ENCODE assay signal across 15 cellular contexts in the genomic region with DNA sequence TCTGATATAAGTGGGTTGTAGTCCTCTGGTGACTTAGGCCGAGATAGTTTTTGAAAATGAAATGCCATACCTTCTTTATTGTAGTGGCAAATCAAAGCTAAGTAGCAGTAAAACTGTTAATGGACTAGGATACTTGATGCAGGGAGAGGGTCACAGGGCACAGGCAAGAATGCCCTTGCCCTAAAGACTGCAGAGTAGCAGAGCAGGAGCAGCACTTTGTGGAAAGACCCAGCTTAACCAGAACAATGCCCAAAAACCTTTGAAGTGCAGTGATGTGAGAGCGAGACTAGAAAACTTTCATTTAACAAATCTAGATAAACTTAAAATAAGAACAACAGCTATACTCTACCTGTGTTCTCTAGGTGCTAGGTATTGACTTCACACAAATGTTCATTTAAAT.
A peak's percentile ranks its signal among the peaks of the same experiment; 100 is the strongest.
DNase-seq lines count a peak whose midpoint lies in the region; ATAC-seq, FAIRE-seq and TF ChIP-seq lines count a peak whose summit lies in the region.
"Had no signal": no experiment of that assay in that cellular context is flagged by ENCODE, and none has a peak within 500 bp of the region (broad histone marks: within the 10 kb centered on the region; RNA-seq: fewer than 3 reads in every experiment).

No MANE protein-coding gene starts in this region.

- no peak overlapping the region for H2BK15ac ChIP-seq in H9 (ENCODE audit: low read depth, low read length)

- no peak overlapping the region for H2BK20ac ChIP-seq in H9 (ENCODE audit: low read depth, low read length, poor library complexity, severe bottlenecking)

- in situ Hi-C loops in K562 (cut with MboI), result no loop called here

- POLR2A ChIA-PET in CD8-positive, alpha-beta memory T cell (lab: Charles Lee), result interaction anchor here (0.6 to 1.0 kb wide), 3 partner anchors 9 to 168 kb away, joined by 3 read pairs; no protein-coding TSS in a partner anchor
- POLR2A ChIA-PET in K562 (lab: Yijun Ruan, JAX), result interaction anchor here (0.9 to 1.7 kb wide), 3 partner anchors 10 to 73 kb away, joined by 3 to 6 read pairs (median 4); no protein-coding TSS in a partner anchor

- TF ChIP-seq RAD21 in K562 (CRISPR knock-in tag; conservative IDR thresholded peaks at IDR 0.05 in 1 of 2, IDR thresholded peaks at IDR 0.05 in 1 of 2), result no peak

- H4K91ac ChIP-seq in H9 (ENCODE audit: insufficient read length, low read depth, low read length), result no peak overlapping the region

- H3K4me3 Mint-ChIP-seq in CD8-positive, alpha-beta memory T cell, result peak overlapping the region in 1 of 7 donors; percentile 10
- H3K4me3 Mint-ChIP-seq in H9, result no peak overlapping the region
- H3K4me3 Mint-ChIP-seq in neural progenitor cell, result no peak overlapping the region
- no peak overlapping the region for H3K4me3 Mint-ChIP-seq in endodermal cell

- H3K79me1 ChIP-seq in H9 (ENCODE audit: insufficient read depth, low read depth, low read length, poor library complexity, severe bottlenecking), result no peaks in the 10 kb centered on the region

- H3K36me3 ChIP-seq in CD8-positive, alpha-beta memory T cell (ENCODE audit: insufficient read depth, low read length), result peaks cover 16% of the 10 kb centered on the region
- H3K36me3 ChIP-seq in K562 (ENCODE audit: control insufficient read depth, insufficient read depth, low read length) (peaks cover 60% of the 10 kb centered on the region), neural progenitor cell (no peaks in the 10 kb centered on the region), endodermal cell (ENCODE audit: control insufficient read depth, insufficient read depth, low read length) (no peaks in the 10 kb centered on the region)
- H3K36me3 ChIP-seq: thoracic aorta had no signal

- no peak overlapping the region for H4K5ac ChIP-seq in H9 (ENCODE audit: insufficient read length, low read depth, low read length)

- H3K23ac ChIP-seq in H9 (ENCODE audit: insufficient read length, low read depth, low read length), result no peak overlapping the region

- TF ChIP-seq POLR2A in K562 (conservative IDR thresholded peaks at IDR 0.05), result no peak

- TF ChIP-seq EP300 in K562 (IDR thresholded peaks at IDR 0.05; ENCODE audit: low read length), result no peak

- no peak overlapping the region for H3K27ac ChIP-seq in CD8-positive, alpha-beta memory T cell (ENCODE audit: low read depth, low read length)
- H3K27ac ChIP-seq in H9 (ENCODE audit: insufficient read length, low read depth, low read length), result no peak overlapping the region
- no peak overlapping the region for H3K27ac ChIP-seq in K562 (ENCODE audit: extremely low read depth, low read depth, low read length)
- H3K27ac ChIP-seq in neural progenitor cell, result no peak overlapping the region
- no peak overlapping the region for H3K27ac ChIP-seq in endodermal cell (ENCODE audit: low read depth, low read length)

- H3K23me2 ChIP-seq in H9 (ENCODE audit: insufficient read length, low read depth, low read length, poor library complexity, severe bottlenecking), result no peaks in the 10 kb centered on the region

- no peaks in the 10 kb centered on the region for H3K9me3 Mint-ChIP-seq in CD8-positive, alpha-beta memory T cell
- H3K9me3 Mint-ChIP-seq in H9 (no peaks in the 10 kb centered on the region), neural progenitor cell (no peaks in the 10 kb centered on the region), endodermal cell (no peaks in the 10 kb centered on the region)

- H3K79me2 ChIP-seq in H9 (ENCODE audit: insufficient read depth, low read length), result peaks cover 3% of the 10 kb centered on the region; the same call in 1 of the 2 replicates
- peaks cover 99% of the 10 kb centered on the region for H3K79me2 ChIP-seq in K562 (ENCODE audit: control insufficient read depth, insufficient read depth, low read length)
- H3K79me2 ChIP-seq in neural progenitor cell (ENCODE audit: low read depth), result peaks cover 5% of the 10 kb centered on the region

- no CpG with 5 or more reads among the region's 2 CpGs for WGBS in H9 (ENCODE audit: extremely low coverage, insufficient read length, low lambda C conversion rate)
- WGBS in K562 (ENCODE audit: insufficient coverage, low coverage, missing lambda C conversion rate), result 87% methylated on average over 2 of the region's 2 CpGs
- WGBS in endodermal cell (ENCODE audit: insufficient coverage in 1 of 2, insufficient read length in 1 of 2), 2 experiments, result 86 to 89% methylated on average over 1 to 2 of the region's 2 CpGs

- H3K4ac ChIP-seq in H9 (ENCODE audit: low read depth, low read length), result no peak overlapping the region

- H2AFZ ChIP-seq in H9 (ENCODE audit: low read length) (no peak overlapping the region), K562 (ENCODE audit: low read depth, low read length) (no peak overlapping the region), neural progenitor cell (replicated peaks) (no peak overlapping the region)

- peaks cover 49% of the 10 kb centered on the region for H3K4me1 ChIP-seq in CD8-positive, alpha-beta memory T cell (ENCODE audit: insufficient read depth, low read length)
- peaks cover 2% of the 10 kb centered on the region; the same call in 1 of the 2 replicates for H3K4me1 ChIP-seq in H9 (ENCODE audit: insufficient read depth, low read length)
- no peaks in the 10 kb centered on the region for H3K4me1 ChIP-seq in K562 (replicated peaks in 1 of 2; ENCODE audit: control insufficient read depth in 2 of 2, insufficient read depth in 2 of 2, low read length in 2 of 2)
- H3K4me1 ChIP-seq in neural progenitor cell, result peaks cover 5% of the 10 kb centered on the region
- H3K4me1 ChIP-seq in endodermal cell (ENCODE audit: control insufficient read depth, insufficient read depth, low read length), result no peaks in the 10 kb centered on the region

- no peak overlapping the region for H3T11ph ChIP-seq in H9 (ENCODE audit: low read length)

- peak in 1 of 5 donors; percentile 26 for DNase-seq in CD8-positive, alpha-beta memory T cell
- no peak for DNase-seq in H9
- DNase-seq in K562 (ENCODE audit: extremely low read depth in 1 of 4, low spot score in 3 of 4), result no peak
- peak; percentile 42 for DNase-seq in neural progenitor cell (ENCODE audit: low spot score)
- no peak for DNase-seq in epidermal melanocyte (ENCODE audit: insufficient read length, low spot score)
- no peak for DNase-seq in endodermal cell
- DNase-seq: activated CD4-positive, alpha-beta T cell treated with anti-CD3 and anti-CD28 coated beads, Interleukin-2, amount 50 U/mL, for 48 hours; activated T-cell treated with anti-CD3 and anti-CD28 coated beads, Interleukin-2, amount 50 U/mL, for 48 hours; anterior cingulate cortex; NCI-H187 treated with DMSO at 0.1 percent for 48 hours; NK-92 treated with Interleukin-12 subunit alpha and Interleukin-12 subunit beta, amount 100 ng/mL, for 24 hours had no signal

- no peaks in the 10 kb centered on the region for H3K27me3 Mint-ChIP-seq in CD8-positive, alpha-beta memory T cell
- H3K27me3 Mint-ChIP-seq in H9 (ENCODE audit: low read depth) (no peaks in the 10 kb centered on the region), neural progenitor cell (ENCODE audit: insufficient read depth, low read depth) (no peaks in the 10 kb centered on the region), endodermal cell (ENCODE audit: insufficient read depth) (no peaks in the 10 kb centered on the region)

- H3K9ac ChIP-seq in H9 (ENCODE audit: extremely low read depth, insufficient read length, low read length) (no peak overlapping the region), K562 (ENCODE audit: insufficient read depth in 1 of 2, low read depth in 2 of 2, low read length in 2 of 2) (no peak overlapping the region), neural progenitor cell (no peak overlapping the region), endodermal cell (ENCODE audit: extremely low read depth, low read length, poor library complexity, severe bottlenecking) (no peak overlapping the region)

- no peak overlapping the region for H2BK12ac ChIP-seq in H9 (ENCODE audit: insufficient read length, low read depth, low read length)

- peak; percentile 6 for FAIRE-seq in K562 (lab: Jason Lieb, UNC)
- FAIRE-seq: keratinocyte had no signal

- no TSS peak for BruUV-seq in K562 (replicated peaks; lab: Mats Ljungman, UMichigan)

- 0 out of 3 replicates have a peak, but pooled peaks have one; percentile 13 for ATAC-seq in K562
- ATAC-seq in GM18517 (IDR thresholded peaks at IDR 0.05; ENCODE audit: unreplicated experiment), result no peak
- no peak for ATAC-seq in GM21447 (IDR thresholded peaks at IDR 0.05; ENCODE audit: unreplicated experiment)

- H3K14ac ChIP-seq in H9 (ENCODE audit: insufficient read depth, low read length), result no peak overlapping the region

- peaks cover 3 to 67% (median 7%) of the 10 kb centered on the region in 3 donors for H3K36me3 Mint-ChIP-seq in CD8-positive, alpha-beta memory T cell
- H3K36me3 Mint-ChIP-seq in H9 (ENCODE audit: insufficient read depth in 1 of 3, low read depth in 3 of 3) (no peaks in the 10 kb centered on the region), neural progenitor cell (peaks cover 6% of the 10 kb centered on the region), endodermal cell (ENCODE audit: low read depth) (no peaks in the 10 kb centered on the region)

- H3K9me3 ChIP-seq in CD8-positive, alpha-beta memory T cell (ENCODE audit: low read length), result no peaks in the 10 kb centered on the region
- no peaks in the 10 kb centered on the region for H3K9me3 ChIP-seq in H9 (ENCODE audit: control insufficient read depth, low read depth, low read length)
- no peaks in the 10 kb centered on the region for H3K9me3 ChIP-seq in K562 (replicated peaks; ENCODE audit: control insufficient read depth, insufficient read depth, low read depth, low read length)
- H3K9me3 ChIP-seq in neural progenitor cell (ENCODE audit: low read depth), result no peaks in the 10 kb centered on the region
- no peaks in the 10 kb centered on the region for H3K9me3 ChIP-seq in endodermal cell (ENCODE audit: control insufficient read depth, low read length)
- H3K9me3 ChIP-seq: thoracic aorta had no signal

- no peaks in the 10 kb centered on the region for H3K27me3 ChIP-seq in CD8-positive, alpha-beta memory T cell (ENCODE audit: insufficient read depth, low read length, poor library complexity, severe bottlenecking)
- no peaks in the 10 kb centered on the region for H3K27me3 ChIP-seq in H9 (ENCODE audit: insufficient read depth, low read length)
- no peaks in the 10 kb centered on the region for H3K27me3 ChIP-seq in K562 (ENCODE audit: control insufficient read depth in 2 of 2, insufficient read depth in 2 of 2, low read length in 2 of 2)
- no peaks in the 10 kb centered on the region for H3K27me3 ChIP-seq in neural progenitor cell
- no peaks in the 10 kb centered on the region for H3K27me3 ChIP-seq in endodermal cell (ENCODE audit: control insufficient read depth, insufficient read depth, low read length, poor library complexity, severe bottlenecking)

- no peak overlapping the region for H2BK5ac ChIP-seq in H9 (ENCODE audit: insufficient read length, low read length)

- peak overlapping the region in 6 of 8 donors; percentile 29 to 88 (median 58) for H3K27ac Mint-ChIP-seq in CD8-positive, alpha-beta memory T cell
- H3K27ac Mint-ChIP-seq in H9 (peak overlapping the region in 2 of 3 experiments; percentile 21 to 75; a peak in 3 of 7 replicates), neural progenitor cell (peak overlapping the region; percentile 76), endodermal cell (no peak overlapping the region)

- H3K56ac ChIP-seq in H9 (ENCODE audit: insufficient read length, low read depth, low read length), result no peak overlapping the region

- intact Hi-C loops in K562 (cut with micrococcal nuclease), result no loop called here

- H3K4me2 ChIP-seq in H9 (ENCODE audit: insufficient read depth, insufficient read length, low read length) (no peak overlapping the region), K562 (ENCODE audit: insufficient read depth, low read length) (no peak overlapping the region), neural progenitor cell (no peak overlapping the region)

- CTCF ChIA-PET in CD8-positive, alpha-beta memory T cell (lab: Charles Lee), result interaction anchor here (1.2 kb wide), 1 partner anchor 8 kb away, joined by 3 read pairs; no protein-coding TSS in a partner anchor
- CTCF ChIA-PET in K562 (lab: Yijun Ruan, JAX; ENCODE audit: low intra/inter-chr PET ratio), result no interaction called here

- H4K8ac ChIP-seq in H9 (replicated peaks; ENCODE audit: insufficient read length, low read depth, low read length), result no peak overlapping the region

- peaks cover 6% of the 10 kb centered on the region for H3K9me1 ChIP-seq in K562 (ENCODE audit: control insufficient read depth, insufficient read depth, low read length)

- no peaks in the 10 kb centered on the region for H3F3A ChIP-seq in neural progenitor cell (ENCODE audit: low read depth)

- TF ChIP-seq CTCF in H9 (conservative IDR thresholded peaks at IDR 0.05), result no peak
- TF ChIP-seq CTCF in K562 (IDR thresholded peaks at IDR 0.05 in 2 of 3, conservative IDR thresholded peaks at IDR 0.05 in 1 of 3; ENCODE audit: insufficient read depth in 2 of 3, low read depth in 1 of 3, low read length in 3 of 3), result no peak
- TF ChIP-seq CTCF in neural progenitor cell (IDR thresholded peaks at IDR 0.05), result no peak
- TF ChIP-seq CTCF in endodermal cell (conservative IDR thresholded peaks at IDR 0.05), result no peak

- H3K4me3 ChIP-seq in CD8-positive, alpha-beta memory T cell (ENCODE audit: low read length), result no peak overlapping the region
- H3K4me3 ChIP-seq in K562, result no peak overlapping the region
- no peak overlapping the region for H3K4me3 ChIP-seq in neural progenitor cell
- no peak overlapping the region for H3K4me3 ChIP-seq in endodermal cell (ENCODE audit: low read length)
- H3K4me3 ChIP-seq: thoracic aorta had no signal

- H2BK120ac ChIP-seq in H9 (ENCODE audit: low read depth, low read length, poor library complexity, severe bottlenecking), result no peak overlapping the region

- H4K20me1 ChIP-seq in H9 (ENCODE audit: control insufficient read depth, insufficient read depth, insufficient read length) (no peaks in the 10 kb centered on the region), K562 (replicated peaks; ENCODE audit: control insufficient read depth, insufficient read depth, low read length) (peaks cover 5% of the 10 kb centered on the region), neural progenitor cell (ENCODE audit: low read depth) (no peaks in the 10 kb centered on the region)

- H3K18ac ChIP-seq in H9 (ENCODE audit: insufficient read length, low read depth, low read length), result no peak overlapping the region

- no peak overlapping the region for H2AK5ac ChIP-seq in H9 (ENCODE audit: insufficient read length, low read length)

- H3K4me1 Mint-ChIP-seq in CD8-positive, alpha-beta memory T cell, result peaks cover 72 to 93% (median 90%) of the 10 kb centered on the region in 3 donors
- H3K4me1 Mint-ChIP-seq in H9 (peaks cover 35 to 38% of the 10 kb centered on the region in 2 experiments), neural progenitor cell (peaks cover 19% of the 10 kb centered on the region), endodermal cell (no peaks in the 10 kb centered on the region)
